Comparison of ENCODE assay signal across 8 cellular contexts in the genomic region with DNA sequence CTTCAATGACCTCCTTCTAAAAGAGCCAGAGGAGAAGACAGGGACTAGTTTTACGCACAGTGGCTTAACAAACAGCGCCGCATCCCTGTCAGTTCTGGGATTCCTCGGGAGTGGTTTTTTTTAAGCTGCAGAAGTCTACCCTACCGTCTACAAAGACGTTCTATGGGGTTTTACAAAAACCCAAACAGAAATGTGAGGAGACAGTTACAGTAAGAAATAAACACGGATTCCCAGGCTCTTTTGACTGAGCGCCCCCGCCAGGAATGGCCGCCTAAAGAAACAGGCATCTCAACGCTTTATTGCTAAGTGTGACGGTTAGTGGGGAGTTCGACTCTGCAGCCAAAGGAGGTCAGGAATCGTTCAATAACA. TPM values are rescaled to one million over a fixed set of nuclear protein-coding genes. Genes with fewer than 3 reads are reported as not detected.
DNase-seq lines count a peak whose midpoint lies in the region; ATAC-seq, FAIRE-seq and TF ChIP-seq lines count a peak whose summit lies in the region.

No MANE protein-coding gene starts in this region.

- H3K27ac Mint-ChIP-seq in activated naive CD4-positive, alpha-beta T cell treated with anti-CD3 and anti-CD28 coated beads, Interleukin-2, amount 50 U/mL, for 72 hours: peak overlapping the region; percentile 91 to 98
- peak overlapping the region; percentile 78 for H3K27ac Mint-ChIP-seq in osteocyte (ENCODE audit: unreplicated experiment)

- TF ChIP-seq POLR2A in NB4 (IDR thresholded peaks at IDR 0.05; ENCODE audit: extremely low read depth, insufficient read length): no peak

- intact Hi-C loops in head of caudate nucleus (cut with DNase I): loop anchor here (5.0 to 10.0 kb wide), 2 partner anchors 93 to 250 kb away; a partner anchor contains a TSS

- peak overlapping the region; percentile 96 for H3K4me3 ChIP-seq in AG10803 (ENCODE audit: low read length)
- H3K4me3 ChIP-seq in GM12864 (ENCODE audit: low read depth, low read length): peak overlapping the region; percentile 60
- peak overlapping the region; percentile 99 for H3K4me3 ChIP-seq in NB4 (ENCODE audit: low read depth, low read length)

- peak; percentile 57 for TF ChIP-seq CTCF in AG10803 (conservative IDR thresholded peaks at IDR 0.05; ENCODE audit: low read length)
- TF ChIP-seq CTCF in GM12864 (IDR thresholded peaks at IDR 0.05; ENCODE audit: low read depth, low read length, missing control alignments): peak; percentile 35
- TF ChIP-seq CTCF in NB4 (IDR thresholded peaks at IDR 0.05; ENCODE audit: low read depth, low read length): peak; percentile 14
- TF ChIP-seq CTCF in osteocyte (IDR thresholded peaks at IDR 0.05): peak; percentile 55

- peak; percentile 2 for ATAC-seq in HG02623 (IDR thresholded peaks at IDR 0.05; ENCODE audit: unreplicated experiment)
- ATAC-seq in activated naive CD4-positive, alpha-beta T cell treated with anti-CD3 and anti-CD28 coated beads, Interleukin-2, amount 50 U/mL, for 72 hours: peak; percentile 8 to 19

- FAIRE-seq in RCC 7860 (lab: Jason Lieb, UNC): no peak

- no peaks in the 10 kb centered on the region for H3K9me3 Mint-ChIP-seq in activated naive CD4-positive, alpha-beta T cell treated with anti-CD3 and anti-CD28 coated beads, Interleukin-2, amount 50 U/mL, for 72 hours
- no peaks in the 10 kb centered on the region for H3K9me3 Mint-ChIP-seq in osteocyte (ENCODE audit: unreplicated experiment)

- H3K4me1 Mint-ChIP-seq in osteocyte (ENCODE audit: unreplicated experiment): peaks cover 31% of the 10 kb centered on the region

- H3K36me3 Mint-ChIP-seq in activated naive CD4-positive, alpha-beta T cell treated with anti-CD3 and anti-CD28 coated beads, Interleukin-2, amount 50 U/mL, for 72 hours: peaks cover 32 to 33% of the 10 kb centered on the region in 2 donors
- peaks cover 2% of the 10 kb centered on the region for H3K36me3 Mint-ChIP-seq in osteocyte (ENCODE audit: unreplicated experiment)

- DNase-seq in AG10803 (ENCODE audit: low read depth) (peak; percentile 54), GM12864 (ENCODE audit: low read depth) (no peak), NB4 (ENCODE audit: low read depth) (peak; percentile 56), head of caudate nucleus (peak in 40 of 42 donors; percentile 9 to 81 (median 51)), osteocyte (ENCODE audit: extremely low spot score, unreplicated experiment) (peak; percentile 54), RCC 7860 (ENCODE audit: low spot score) (no peak)
- no peak for DNase-seq in activated naive CD4-positive, alpha-beta T cell treated with anti-CD3 and anti-CD28 coated beads, Interleukin-2, amount 50 U/mL, for 72 hours (ENCODE audit: low spot score in 2 of 2)

- H3K27me3 Mint-ChIP-seq in osteocyte (ENCODE audit: unreplicated experiment): no peaks in the 10 kb centered on the region

- peak overlapping the region; percentile 94 for H3K4me3 Mint-ChIP-seq in osteocyte (ENCODE audit: unreplicated experiment)

RNA-seq across cellular contexts. Expression of a gene that starts 0.5 kb away (rescaled TPM):
- 10 to 100 TPM; 16.6 to 17.2 TPM for total RNA-seq in activated naive CD4-positive, alpha-beta T cell treated with anti-CD3 and anti-CD28 coated beads, Interleukin-2, amount 50 U/mL, for 72 hours
- 10.5 and 12.1 TPM in 2 replicates for total RNA-seq in osteocyte

RNA-seq across cellular contexts. Expression of a gene that starts 0.6 kb away (rescaled TPM):
- 100 to 1,000 TPM in 1 of 2 donors, 10 to 100 TPM in 1; 45.9 to 123 TPM for total RNA-seq in activated naive CD4-positive, alpha-beta T cell treated with anti-CD3 and anti-CD28 coated beads, Interleukin-2, amount 50 U/mL, for 72 hours
- total RNA-seq in osteocyte: 76.2 and 90.4 TPM in 2 replicates

RNA-seq across cellular contexts. Expression of a gene that starts 53.6 kb away (rescaled TPM):
- 100 to 1,000 TPM; 105 to 142 TPM for total RNA-seq in activated naive CD4-positive, alpha-beta T cell treated with anti-CD3 and anti-CD28 coated beads, Interleukin-2, amount 50 U/mL, for 72 hours
- 81.2 and 101 TPM in 2 replicates for total RNA-seq in osteocyte

Comparison
In these comparisons a context has a peak if more than half of its experiments do, and no peak if none do; other contexts are left out.
1. DNase-seq: peak in AG10803 (single experiment), NB4 (single experiment), head of caudate nucleus (40 of 42) and osteocyte (single experiment); none in GM12864 (single experiment), activated naive CD4-positive, alpha-beta T cell treated with anti-CD3 and anti-CD28 coated beads, Interleukin-2, amount 50 U/mL, for 72 hours (0 of 2) and RCC 7860 (single experiment).
2. Peak in every context shown above with its lines, with median percentiles within 50 percentile points of each other: H3K4me3 ChIP-seq and CTCF ChIP-seq.